In genomic region chr22:41589601-41590365, GRCh38 we compare ENCODE assay signal across 8 cellular contexts. TPM values are rescaled to one million over a fixed set of nuclear protein-coding genes. Genes with fewer than 3 reads are reported as not detected.
DNase-seq lines count a peak whose midpoint lies in the region; ATAC-seq, FAIRE-seq and TF ChIP-seq lines count a peak whose summit lies in the region.

Gene PMM1 (minus strand): TSS chr22:41589840. CDS start chr22:41589805, 35 bp downstream.

- peaks cover 26% of the 10 kb centered on the region for H3K79me2 ChIP-seq in smooth muscle cell (ENCODE audit: low read depth)

- H3F3A ChIP-seq in smooth muscle cell (ENCODE audit: low read depth), result no peaks in the 10 kb centered on the region

- DNase-seq in AG04449 (ENCODE audit: low read depth, low spot score), result peak; percentile 95
- DNase-seq in NCI-H2227 treated with DMSO at 0.1 percent for 48 hours (lab: John Stamatoyannopoulos, UW), result peak; percentile 97
- DNase-seq in bronchial epithelial cell (ENCODE audit: low read depth), result peak; percentile 97
- DNase-seq in iPS-NIHi7 (ENCODE audit: extremely low spot score), result peak; percentile 100
- DNase-seq in smooth muscle cell (lab: John Stamatoyannopoulos, UW; ENCODE audit: unreplicated experiment), result peak; percentile 100

- peaks cover 4% of the 10 kb centered on the region for H4K20me1 ChIP-seq in smooth muscle cell (ENCODE audit: low read depth)

- peaks cover 6% of the 10 kb centered on the region for H3K36me3 ChIP-seq in bronchial epithelial cell (ENCODE audit: control insufficient read depth, insufficient read depth, low read length)
- H3K36me3 ChIP-seq in smooth muscle cell (ENCODE audit: low read depth), result no peaks in the 10 kb centered on the region

- H3K9ac ChIP-seq in smooth muscle cell (ENCODE audit: low read depth), result peak within 1 kb of the TSS; percentile 81

- no peak for FAIRE-seq in bronchial epithelial cell (lab: Jason Lieb, UNC)

- H3K27ac ChIP-seq in smooth muscle cell (ENCODE audit: low read depth), result peak within 1 kb of the TSS; percentile 56

- H3K4me3 ChIP-seq in AG04449 (ENCODE audit: low read depth, low read length) (peak within 1 kb of the TSS; percentile 97), WI38 (ENCODE audit: low read depth, low read length) (peak within 1 kb of the TSS; percentile 90), bronchial epithelial cell (ENCODE audit: low read depth, low read length) (peak within 1 kb of the TSS; percentile 100), smooth muscle cell (peak within 1 kb of the TSS; percentile 95)

- H3K9me3 ChIP-seq in smooth muscle cell (replicated peaks; ENCODE audit: low read depth), result no peaks in the 10 kb centered on the region

- CTCF ChIA-PET in AG04449 (lab: Yijun Ruan, JAX), result interaction anchor here (0.9 to 3.4 kb wide), 12 partner anchors 10 to 107 kb away, joined by 3 to 17 read pairs (median 6); partner anchors contain the start of gene POLR3H

- POLR2A ChIA-PET in AG04449 (lab: Yijun Ruan, JAX), result interaction anchor here (0.5 to 2.2 kb wide), 12 partner anchors 9 to 114 kb away, joined by 3 to 17 read pairs (median 6); partner anchors contain the start of genes CSDC2, POLR3H and XRCC6

- TF ChIP-seq CTCF in AG04449 (IDR thresholded peaks at IDR 0.05; ENCODE audit: insufficient read depth, low read length, missing control alignments) (no peak), WI38 (IDR thresholded peaks at IDR 0.05; ENCODE audit: low read depth, low read length) (no peak), bronchial epithelial cell (IDR thresholded peaks at IDR 0.05; ENCODE audit: insufficient read depth, low read length, severe bottlenecking) (no peak), smooth muscle cell (IDR thresholded peaks at IDR 0.05; ENCODE audit: borderline replicate concordance, insufficient read depth, poor library complexity, severe bottlenecking) (no peak)

- ATAC-seq in GM18907 (IDR thresholded peaks at IDR 0.05; ENCODE audit: unreplicated experiment), result peak; percentile 88
- ATAC-seq in HG03159 (IDR thresholded peaks at IDR 0.05; ENCODE audit: unreplicated experiment), result peak; percentile 87

- peaks cover 8% of the 10 kb centered on the region for H3K4me1 ChIP-seq in smooth muscle cell (ENCODE audit: low read depth)

- H2AFZ ChIP-seq in smooth muscle cell (ENCODE audit: low read depth), result no peak within 1 kb of the TSS

- under 1% methylated on average over 27 of the region's 54 CpGs for WGBS in smooth muscle cell (ENCODE audit: low lambda C conversion rate)

- peak within 1 kb of the TSS; percentile 93 for H3K4me2 ChIP-seq in smooth muscle cell

- H3K27me3 ChIP-seq in bronchial epithelial cell (ENCODE audit: control insufficient read depth, insufficient read depth, low read length), result no peaks in the 10 kb centered on the region
- H3K27me3 ChIP-seq in smooth muscle cell (ENCODE audit: low read depth), result no peaks in the 10 kb centered on the region

RNA-seq across cellular contexts. Expression of gene PMM1, which starts in this region (rescaled TPM):
- total RNA-seq in bronchial epithelial cell (17.4 and 23.6 TPM in 2 replicates), smooth muscle cell (19.5 and 24.7 TPM in 2 replicates)
- polyA plus RNA-seq in smooth muscle cell, result 71.9 and 87.3 TPM in 2 replicates

Comparison
In these comparisons a context has a peak if more than half of its experiments do, and no peak if none do; other contexts are left out.
1. Peak in every context shown above with its lines: DNase-seq, ATAC-seq, H3K4me3 ChIP-seq and H3K27ac ChIP-seq.